Comparison of ENCODE assay signal across 9 cellular contexts in genomic region chr1:233394860-233395717, GRCh38.
DNase-seq lines count a peak whose midpoint lies in the region; ATAC-seq and TF ChIP-seq lines count a peak whose summit lies in the region.
"Had no signal": no experiment of that assay in that cellular context is flagged by ENCODE, and none has a peak within 500 bp of the region (broad histone marks: within the 10 kb centered on the region; RNA-seq: fewer than 3 reads in every experiment).

No MANE protein-coding gene starts in this region.

- no peak overlapping the region for H3K56ac ChIP-seq in mesendoderm (ENCODE audit: low read length)

- 51% methylated on average over 13 of the region's 13 CpGs for WGBS in GM23248 (ENCODE audit: low coverage in 1 of 2, low lambda C conversion rate in 2 of 2, missing lambda C conversion rate in 2 of 2), 2 experiments
- no CpG with 5 or more reads among the region's 13 CpGs for WGBS in mesendoderm (ENCODE audit: extremely low coverage, insufficient coverage, low lambda C conversion rate)

- no peak for DNase-seq in activated CD4-positive, CD25-positive, alpha-beta regulatory T cell treated with anti-CD3 and anti-CD28 coated beads, Interleukin-2, amount 50 U/mL, for 72 hours
- DNase-seq in GM23248 (peak; percentile 70), NCI-H1092 (lab: John Stamatoyannopoulos, UW) (peak; percentile 53), SK-N-DZ (ENCODE audit: low spot score) (peak; percentile 52), endothelial cell (ENCODE audit: low spot score) (peak; percentile 29), mesendoderm (peak; percentile 68)

- H2BK5ac ChIP-seq in mesendoderm (ENCODE audit: low read length) = no peak overlapping the region

- H3K79me1 ChIP-seq in mesendoderm (ENCODE audit: low read length) = no peaks in the 10 kb centered on the region

- peaks cover 12% of the 10 kb centered on the region for H3K27me3 ChIP-seq in GM23248 (replicated peaks; ENCODE audit: insufficient read depth)
- no peaks in the 10 kb centered on the region for H3K27me3 ChIP-seq in mesendoderm (ENCODE audit: insufficient read depth, low read length, poor library complexity)

- H3K9me3 ChIP-seq in GM23248 (ENCODE audit: low read depth) = no peaks in the 10 kb centered on the region

- no peak overlapping the region for H3K18ac ChIP-seq in mesendoderm (ENCODE audit: low read length)

- H3K4me1 Mint-ChIP-seq in endothelial cell (ENCODE audit: unreplicated experiment) = no peaks in the 10 kb centered on the region
- H3K4me1 Mint-ChIP-seq: central memory CD8-positive, alpha-beta T cell had no signal

- no peaks in the 10 kb centered on the region for H3K9me2 ChIP-seq in GM23248 (ENCODE audit: insufficient read depth)

- no peak overlapping the region for H2BK120ac ChIP-seq in mesendoderm (ENCODE audit: low read depth, low read length)

- no peak overlapping the region for H3K27ac Mint-ChIP-seq in endothelial cell (ENCODE audit: unreplicated experiment)

- no peak overlapping the region for H3K27ac ChIP-seq in GM23248
- no peak overlapping the region for H3K27ac ChIP-seq in mesendoderm (ENCODE audit: low read depth, low read length)

- no peak overlapping the region; the same call in 1 of the 2 replicates for H2AFZ ChIP-seq in GM23248

- H3K4me1 ChIP-seq in GM23248 (ENCODE audit: insufficient read depth) = no peaks in the 10 kb centered on the region
- H3K4me1 ChIP-seq in mesendoderm (ENCODE audit: control insufficient read depth, low read depth, low read length) = no peaks in the 10 kb centered on the region

- H3K79me2 ChIP-seq in GM23248 (ENCODE audit: insufficient read depth) (no peaks in the 10 kb centered on the region), mesendoderm (ENCODE audit: control insufficient read depth, insufficient read depth, low read length) (no peaks in the 10 kb centered on the region)

- H4K5ac ChIP-seq in mesendoderm (ENCODE audit: low read length) = no peak overlapping the region

- H3K4me3 Mint-ChIP-seq in endothelial cell (ENCODE audit: unreplicated experiment) = no peak overlapping the region
- H3K4me3 Mint-ChIP-seq: central memory CD8-positive, alpha-beta T cell had no signal

- peak; percentile 35 to 55 for ATAC-seq in activated CD4-positive, CD25-positive, alpha-beta regulatory T cell treated with anti-CD3 and anti-CD28 coated beads, Interleukin-2, amount 50 U/mL, for 24 hours
- no peak for ATAC-seq in GM18870 (IDR thresholded peaks at IDR 0.05; ENCODE audit: unreplicated experiment)

- H3K9ac ChIP-seq in GM23248 (no peak overlapping the region), mesendoderm (ENCODE audit: low read length) (no peak overlapping the region)

- no peak overlapping the region for H2AK5ac ChIP-seq in mesendoderm (ENCODE audit: low read length)

- H3K36me3 Mint-ChIP-seq in endothelial cell (ENCODE audit: low read depth, unreplicated experiment) = no peaks in the 10 kb centered on the region

- H3K4me2 ChIP-seq in GM23248 (ENCODE audit: unreplicated experiment) (no peak overlapping the region), mesendoderm (ENCODE audit: low read length) (no peak overlapping the region)

- H3K4me3 ChIP-seq in GM23248 (no peak overlapping the region), mesendoderm (ENCODE audit: low read length) (no peak overlapping the region)

- no peak overlapping the region for H2BK15ac ChIP-seq in mesendoderm (replicated peaks; ENCODE audit: low read depth)

- no peaks in the 10 kb centered on the region for H3K36me3 ChIP-seq in GM23248 (ENCODE audit: low read depth)
- no peaks in the 10 kb centered on the region for H3K36me3 ChIP-seq in mesendoderm (ENCODE audit: control insufficient read depth, insufficient read depth, low read length)

- H3K9me3 Mint-ChIP-seq in endothelial cell (ENCODE audit: unreplicated experiment) = no peaks in the 10 kb centered on the region
- H3K9me3 Mint-ChIP-seq: central memory CD8-positive, alpha-beta T cell had no signal

- no peak overlapping the region for H3K23ac ChIP-seq in mesendoderm (ENCODE audit: low read length)

- H3K27me3 Mint-ChIP-seq in endothelial cell (ENCODE audit: unreplicated experiment) = peaks cover 2% of the 10 kb centered on the region

- peak; percentile 60 for TF ChIP-seq CTCF in endothelial cell (IDR thresholded peaks at IDR 0.05; ENCODE audit: unreplicated experiment)

- in situ Hi-C loops in GM23248 (cut with MboI) = no loop called here

- H4K20me1 ChIP-seq in GM23248 (ENCODE audit: insufficient read depth) = no peaks in the 10 kb centered on the region

- no peak overlapping the region for H3K4ac ChIP-seq in mesendoderm (ENCODE audit: low read depth, low read length)

- no peaks in the 10 kb centered on the region for H3F3A ChIP-seq in GM23248 (ENCODE audit: insufficient read depth)

- no peak overlapping the region for H4K8ac ChIP-seq in mesendoderm (ENCODE audit: low read depth, low read length)
